ENCODE assay signal across 8 cellular contexts in genomic region chr19:42286349-42287016, GRCh38. TPM values are rescaled to one million over a fixed set of nuclear protein-coding genes. Genes with fewer than 3 reads are reported as not detected.
DNase-seq lines count a peak whose midpoint lies in the region; ATAC-seq, FAIRE-seq and TF ChIP-seq lines count a peak whose summit lies in the region.

No MANE protein-coding gene starts in this region.

- H3K27me3 Mint-ChIP-seq in activated CD4-positive, alpha-beta T cell treated with anti-CD3 and anti-CD28 coated beads for 36 hours: no peaks in the 10 kb centered on the region
- H3K27me3 Mint-ChIP-seq in activated naive CD8-positive, alpha-beta T cell treated with anti-CD3 and anti-CD28 coated beads, Interleukin-2, amount 10 ng/mL, durations not matched to agents 7 days and 5 days: no peaks in the 10 kb centered on the region

- CTCF ChIA-PET in activated CD4-positive, alpha-beta T cell treated with anti-CD3 and anti-CD28 coated beads for 36 hours (lab: Charles Lee): no interaction called here

- 25 to 44% methylated on average over 8 to 13 of the region's 13 CpGs for WGBS in testis, 2 donors

- no peaks in the 10 kb centered on the region for H3K9me3 ChIP-seq in testis

- H3K36me3 ChIP-seq in testis (ENCODE audit: low read depth, missing control alignments): no peaks in the 10 kb centered on the region

- H3K9me3 Mint-ChIP-seq in activated CD4-positive, alpha-beta T cell treated with anti-CD3 and anti-CD28 coated beads for 36 hours (ENCODE audit: low read depth): no peaks in the 10 kb centered on the region
- no peaks in the 10 kb centered on the region for H3K9me3 Mint-ChIP-seq in activated naive CD8-positive, alpha-beta T cell treated with anti-CD3 and anti-CD28 coated beads, Interleukin-2, amount 10 ng/mL, durations not matched to agents 7 days and 5 days

- H3K27ac ChIP-seq in layer of hippocampus (ENCODE audit: low read depth, low read length) (peak overlapping the region; percentile 95), testis (peak overlapping the region; percentile 90)

- intact Hi-C loops in activated CD4-positive, alpha-beta T cell treated with anti-CD3 and anti-CD28 coated beads for 36 hours (cut with DNase I, micrococcal nuclease): no loop called here
- intact Hi-C loops in testis (cut with DNase I; ENCODE audit: low total_unique reads): no loop called here

- POLR2A ChIA-PET in activated CD4-positive, alpha-beta T cell treated with anti-CD3 and anti-CD28 coated beads for 36 hours (lab: Charles Lee): no interaction called here
- POLR2A ChIA-PET in activated naive CD8-positive, alpha-beta T cell treated with anti-CD3 and anti-CD28 coated beads, Interleukin-2, amount 10 ng/mL, durations not matched to agents 7 days and 5 days (lab: Charles Lee): interaction anchor here (0.5 kb wide), 1 partner anchor 74 kb away, joined by 3 read pairs; no protein-coding TSS in a partner anchor

- H3K4me3 ChIP-seq in testis: no peak overlapping the region

- FAIRE-seq in urothelium cell line (lab: Jason Lieb, UNC): no peak

- peaks cover 44% of the 10 kb centered on the region for H3K4me1 ChIP-seq in testis

- peaks cover 25% of the 10 kb centered on the region for H3K4me1 Mint-ChIP-seq in activated CD4-positive, alpha-beta T cell treated with anti-CD3 and anti-CD28 coated beads for 36 hours
- H3K4me1 Mint-ChIP-seq in activated naive CD8-positive, alpha-beta T cell treated with anti-CD3 and anti-CD28 coated beads, Interleukin-2, amount 10 ng/mL, durations not matched to agents 7 days and 5 days: peaks cover 28% of the 10 kb centered on the region

- TF ChIP-seq POLR2A in testis (IDR thresholded peaks at IDR 0.05): no peak

- peaks cover 7% of the 10 kb centered on the region for H3K36me3 Mint-ChIP-seq in activated CD4-positive, alpha-beta T cell treated with anti-CD3 and anti-CD28 coated beads for 36 hours (ENCODE audit: low read depth)
- H3K36me3 Mint-ChIP-seq in activated naive CD8-positive, alpha-beta T cell treated with anti-CD3 and anti-CD28 coated beads, Interleukin-2, amount 10 ng/mL, durations not matched to agents 7 days and 5 days: peaks cover 5% of the 10 kb centered on the region

- TF ChIP-seq CTCF in testis (IDR thresholded peaks at IDR 0.05): no peak

- no peak overlapping the region for H3K4me3 Mint-ChIP-seq in activated CD4-positive, alpha-beta T cell treated with anti-CD3 and anti-CD28 coated beads for 36 hours
- H3K4me3 Mint-ChIP-seq in activated naive CD8-positive, alpha-beta T cell treated with anti-CD3 and anti-CD28 coated beads, Interleukin-2, amount 10 ng/mL, durations not matched to agents 7 days and 5 days: no peak overlapping the region

- no peak for ATAC-seq in activated CD4-positive, alpha-beta T cell treated with anti-CD3 and anti-CD28 coated beads for 36 hours
- ATAC-seq in activated naive CD8-positive, alpha-beta T cell treated with anti-CD3 and anti-CD28 coated beads, Interleukin-2, amount 10 ng/mL, durations not matched to agents 7 days and 5 days (ENCODE audit: low read depth): no peak
- ATAC-seq in HG03196 (IDR thresholded peaks at IDR 0.05; ENCODE audit: unreplicated experiment) (no peak), HG02610 (IDR thresholded peaks at IDR 0.05; ENCODE audit: unreplicated experiment) (no peak)

- DNase-seq in activated CD4-positive, alpha-beta T cell treated with anti-CD3 and anti-CD28 coated beads for 36 hours: peak; percentile 14
- no peak for DNase-seq in activated CD4-positive, alpha-beta T cell treated with anti-CD3 and anti-CD28 coated beads, Interleukin-2, amount 50 U/mL, for 4 hours
- no peak for DNase-seq in activated naive CD8-positive, alpha-beta T cell treated with anti-CD3 and anti-CD28 coated beads, Interleukin-2, amount 10 ng/mL, durations not matched to agents 7 days and 5 days
- DNase-seq in testis: no peak
- no peak for DNase-seq in urothelium cell line (ENCODE audit: low spot score)

- H3K27ac Mint-ChIP-seq in activated CD4-positive, alpha-beta T cell treated with anti-CD3 and anti-CD28 coated beads for 36 hours: peak overlapping the region; percentile 38
- H3K27ac Mint-ChIP-seq in activated naive CD8-positive, alpha-beta T cell treated with anti-CD3 and anti-CD28 coated beads, Interleukin-2, amount 10 ng/mL, durations not matched to agents 7 days and 5 days: peak overlapping the region; percentile 78

- H3K27me3 ChIP-seq in layer of hippocampus (ENCODE audit: control insufficient read depth, insufficient read depth, low read length) (no peaks in the 10 kb centered on the region), testis (no peaks in the 10 kb centered on the region)

RNA-seq across cellular contexts. Expression of gene PRR19, which starts 15.4 kb away (rescaled TPM):
- total RNA-seq in activated CD4-positive, alpha-beta T cell treated with anti-CD3 and anti-CD28 coated beads for 36 hours: 1 to 10 TPM in 1 of 2 experiments, under 1 TPM in 1; 0.63 to 1.0 TPM
- under 1 TPM in 1 of 2 experiments, not detected in 1; 0.57 TPM for total RNA-seq in activated naive CD8-positive, alpha-beta T cell treated with anti-CD3 and anti-CD28 coated beads, Interleukin-2, amount 10 ng/mL, durations not matched to agents 7 days and 5 days
- 10 to 100 TPM; 16.8 to 18.3 TPM for total RNA-seq in testis
- polyA plus RNA-seq in testis (ENCODE audit: insufficient read depth, low read depth, low replicate concordance): 37.4 TPM

RNA-seq across cellular contexts. Expression of gene PAFAH1B3, which starts 15.9 kb away (rescaled TPM):
- 10 to 100 TPM; 43.4 to 53.9 TPM for total RNA-seq in activated CD4-positive, alpha-beta T cell treated with anti-CD3 and anti-CD28 coated beads for 36 hours
- 10 to 100 TPM; 36.2 to 41.1 TPM for total RNA-seq in activated naive CD8-positive, alpha-beta T cell treated with anti-CD3 and anti-CD28 coated beads, Interleukin-2, amount 10 ng/mL, durations not matched to agents 7 days and 5 days
- 10 to 100 TPM; 50.7 to 66.7 TPM for total RNA-seq in testis
- 45.1 TPM for polyA plus RNA-seq in testis (ENCODE audit: insufficient read depth, low read depth, low replicate concordance)

RNA-seq across cellular contexts. Expression of gene CIC, which starts 17.4 kb away (rescaled TPM):
- total RNA-seq in activated CD4-positive, alpha-beta T cell treated with anti-CD3 and anti-CD28 coated beads for 36 hours: 10 to 100 TPM; 62.8 to 66.3 TPM
- 10 to 100 TPM; 84.4 to 92.2 TPM for total RNA-seq in activated naive CD8-positive, alpha-beta T cell treated with anti-CD3 and anti-CD28 coated beads, Interleukin-2, amount 10 ng/mL, durations not matched to agents 7 days and 5 days
- 100 to 1,000 TPM; 163 to 181 TPM for total RNA-seq in testis
- 95.6 TPM for polyA plus RNA-seq in testis (ENCODE audit: insufficient read depth, low read depth, low replicate concordance)

RNA-seq across cellular contexts. Expression of gene TMEM145, which starts 26.6 kb away (rescaled TPM):
- under 1 TPM; 0.53 to 0.69 TPM for total RNA-seq in activated CD4-positive, alpha-beta T cell treated with anti-CD3 and anti-CD28 coated beads for 36 hours
- under 1 TPM; 0.54 to 0.94 TPM for total RNA-seq in activated naive CD8-positive, alpha-beta T cell treated with anti-CD3 and anti-CD28 coated beads, Interleukin-2, amount 10 ng/mL, durations not matched to agents 7 days and 5 days
- 10 to 100 TPM in 1 of 2 donors, 1 to 10 TPM in 1; 7.2 to 12.3 TPM for total RNA-seq in testis
- 6.9 TPM for polyA plus RNA-seq in testis (ENCODE audit: insufficient read depth, low read depth, low replicate concordance)

RNA-seq across cellular contexts. Expression of gene ERF, which starts 31.6 kb away (rescaled TPM):
- 10 to 100 TPM; 65.5 to 66.4 TPM for total RNA-seq in activated CD4-positive, alpha-beta T cell treated with anti-CD3 and anti-CD28 coated beads for 36 hours
- 10 to 100 TPM; 51.1 to 57.5 TPM for total RNA-seq in activated naive CD8-positive, alpha-beta T cell treated with anti-CD3 and anti-CD28 coated beads, Interleukin-2, amount 10 ng/mL, durations not matched to agents 7 days and 5 days
- 100 to 1,000 TPM in 1 of 2 donors, 10 to 100 TPM in 1; 85.4 to 120 TPM for total RNA-seq in testis
- polyA plus RNA-seq in testis (ENCODE audit: insufficient read depth, low read depth, low replicate concordance): 59.6 TPM

Comparison
In these comparisons a context has a peak if more than half of its experiments do, and no peak if none do; other contexts are left out.
1. RNA of gene PRR19, which starts 15.4 kb away (total RNA-seq): 16.8 to 18.3 TPM in testis; 0.63 to 1.0 TPM in activated CD4-positive, alpha-beta T cell treated with anti-CD3 and anti-CD28 coated beads for 36 hours and 0.57 TPM in activated naive CD8-positive, alpha-beta T cell treated with anti-CD3 and anti-CD28 coated beads, Interleukin-2, amount 10 ng/mL, durations not matched to agents 7 days and 5 days; every median in the first group is over 4 times any median in the second.